Comparison of ENCODE assay signal across 1 cellular context in the genomic region with DNA sequence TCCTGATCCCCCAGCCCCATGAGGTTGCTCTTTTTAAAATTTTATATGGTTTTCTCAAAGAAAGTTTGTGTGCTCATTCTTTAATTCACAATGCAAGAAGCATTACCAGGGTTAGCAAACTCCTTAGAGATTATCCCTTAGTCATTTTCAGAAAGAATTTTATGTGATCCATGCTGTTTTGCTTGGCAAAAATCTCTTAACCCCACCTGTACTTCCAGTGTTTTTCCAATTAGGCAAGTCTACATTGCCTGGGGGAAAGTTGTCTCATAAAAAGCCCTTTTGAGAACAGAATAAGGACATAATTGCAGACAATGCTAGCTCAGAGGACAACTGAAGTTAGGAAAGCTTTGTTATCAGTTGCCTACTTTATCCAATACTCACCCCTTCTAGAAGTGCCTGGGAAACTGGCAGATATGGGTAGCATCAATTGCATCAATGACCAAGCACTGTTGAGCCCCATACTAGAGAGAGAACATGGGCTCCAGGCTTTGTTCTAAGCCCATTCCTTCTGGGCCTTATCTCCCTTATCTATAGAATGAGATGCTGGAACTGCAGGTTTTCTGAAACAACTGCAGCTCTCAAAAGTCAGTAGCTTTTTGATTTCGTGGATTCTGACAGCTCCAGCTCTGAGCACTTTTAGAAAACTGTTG.
TF ChIP-seq lines count a peak whose summit lies in the region.

No MANE protein-coding gene starts in this region.

TF ChIP-seq in GM23338, 12 proteins besides CTCF, POLR2A, EP300 and RAD21 (continued from another document):
- TF ChIP-seq JUNB (IDR thresholded peaks at IDR 0.05; ENCODE audit: unreplicated experiment) (no peak), STAT1 (IDR thresholded peaks at IDR 0.05; ENCODE audit: unreplicated experiment) (no peak), EZH2 (IDR thresholded peaks at IDR 0.05; ENCODE audit: low read depth, unreplicated experiment) (no peak), ZNF114 (CRISPR knock-in tag; IDR thresholded peaks at IDR 0.05) (no peak), ZNF331 (CRISPR knock-in tag; IDR thresholded peaks at IDR 0.05; ENCODE audit: low read depth) (no peak), EZH2phosphoT487 (IDR thresholded peaks at IDR 0.05; ENCODE audit: unreplicated experiment) (no peak)
- TF ChIP-seq, protein P1, sequence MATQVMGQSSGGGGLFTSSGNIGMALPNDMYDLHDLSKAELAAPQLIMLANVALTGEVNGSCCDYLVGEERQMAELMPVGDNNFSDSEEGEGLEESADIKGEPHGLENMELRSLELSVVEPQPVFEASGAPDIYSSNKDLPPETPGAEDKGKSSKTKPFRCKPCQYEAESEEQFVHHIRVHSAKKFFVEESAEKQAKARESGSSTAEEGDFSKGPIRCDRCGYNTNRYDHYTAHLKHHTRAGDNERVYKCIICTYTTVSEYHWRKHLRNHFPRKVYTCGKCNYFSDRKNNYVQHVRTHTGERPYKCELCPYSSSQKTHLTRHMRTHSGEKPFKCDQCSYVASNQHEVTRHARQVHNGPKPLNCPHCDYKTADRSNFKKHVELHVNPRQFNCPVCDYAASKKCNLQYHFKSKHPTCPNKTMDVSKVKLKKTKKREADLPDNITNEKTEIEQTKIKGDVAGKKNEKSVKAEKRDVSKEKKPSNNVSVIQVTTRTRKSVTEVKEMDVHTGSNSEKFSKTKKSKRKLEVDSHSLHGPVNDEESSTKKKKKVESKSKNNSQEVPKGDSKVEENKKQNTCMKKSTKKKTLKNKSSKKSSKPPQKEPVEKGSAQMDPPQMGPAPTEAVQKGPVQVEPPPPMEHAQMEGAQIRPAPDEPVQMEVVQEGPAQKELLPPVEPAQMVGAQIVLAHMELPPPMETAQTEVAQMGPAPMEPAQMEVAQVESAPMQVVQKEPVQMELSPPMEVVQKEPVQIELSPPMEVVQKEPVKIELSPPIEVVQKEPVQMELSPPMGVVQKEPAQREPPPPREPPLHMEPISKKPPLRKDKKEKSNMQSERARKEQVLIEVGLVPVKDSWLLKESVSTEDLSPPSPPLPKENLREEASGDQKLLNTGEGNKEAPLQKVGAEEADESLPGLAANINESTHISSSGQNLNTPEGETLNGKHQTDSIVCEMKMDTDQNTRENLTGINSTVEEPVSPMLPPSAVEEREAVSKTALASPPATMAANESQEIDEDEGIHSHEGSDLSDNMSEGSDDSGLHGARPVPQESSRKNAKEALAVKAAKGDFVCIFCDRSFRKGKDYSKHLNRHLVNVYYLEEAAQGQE (IDR thresholded peaks at IDR 0.05; ENCODE audit: unreplicated experiment): no peak
- TF ChIP-seq, protein P2, sequence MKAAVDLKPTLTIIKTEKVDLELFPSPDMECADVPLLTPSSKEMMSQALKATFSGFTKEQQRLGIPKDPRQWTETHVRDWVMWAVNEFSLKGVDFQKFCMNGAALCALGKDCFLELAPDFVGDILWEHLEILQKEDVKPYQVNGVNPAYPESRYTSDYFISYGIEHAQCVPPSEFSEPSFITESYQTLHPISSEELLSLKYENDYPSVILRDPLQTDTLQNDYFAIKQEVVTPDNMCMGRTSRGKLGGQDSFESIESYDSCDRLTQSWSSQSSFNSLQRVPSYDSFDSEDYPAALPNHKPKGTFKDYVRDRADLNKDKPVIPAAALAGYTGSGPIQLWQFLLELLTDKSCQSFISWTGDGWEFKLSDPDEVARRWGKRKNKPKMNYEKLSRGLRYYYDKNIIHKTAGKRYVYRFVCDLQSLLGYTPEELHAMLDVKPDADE (IDR thresholded peaks at IDR 0.05): no peak
